Comparison of ENCODE assay signal across 8 cellular contexts in the genomic region with DNA sequence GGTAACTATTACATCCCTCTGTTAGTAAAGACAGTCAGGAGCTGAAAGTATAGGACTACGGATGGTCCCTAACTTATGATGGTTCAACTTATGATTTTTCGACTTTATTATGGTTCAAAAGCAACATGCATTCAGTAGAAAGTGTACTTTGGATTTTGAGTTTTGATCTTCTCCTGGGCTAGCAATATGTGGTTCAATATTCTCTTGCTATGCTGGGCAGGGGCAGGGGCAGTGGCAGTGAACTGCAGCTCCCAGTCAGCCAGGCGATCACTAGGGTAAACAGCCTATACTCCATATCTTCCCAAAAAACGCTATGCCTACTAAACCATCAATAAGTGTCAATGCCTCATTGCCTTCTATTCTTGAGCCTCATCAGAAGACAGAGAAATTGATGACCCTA.
"Had no signal": no experiment of that assay in that cellular context is flagged by ENCODE, and none has a peak within 500 bp of the region (broad histone marks: within the 10 kb centered on the region; RNA-seq: fewer than 3 reads in every experiment).

No MANE protein-coding gene starts in this region.

- H3K27ac Mint-ChIP-seq: IgD-negative memory B cell had no signal

- ATAC-seq: K562 had no signal

- H3K9ac ChIP-seq: KMS-11 had no signal

- FAIRE-seq: HTR-8/SVneo, K562 had no signal

- DNase-seq: IMR-90, KBM-7, KG1 had no signal

- H3K4me3 Mint-ChIP-seq: IgD-negative memory B cell had no signal

- H3K4me1 Mint-ChIP-seq: IgD-negative memory B cell had no signal

- H3K4me2 ChIP-seq: KMS-11 had no signal

- H3K4me3 ChIP-seq: K562 had no signal

- H3K27ac ChIP-seq: HL-60, KMS-11 had no signal
